ENCODE assay signal across 1 cellular context in the genomic region with DNA sequence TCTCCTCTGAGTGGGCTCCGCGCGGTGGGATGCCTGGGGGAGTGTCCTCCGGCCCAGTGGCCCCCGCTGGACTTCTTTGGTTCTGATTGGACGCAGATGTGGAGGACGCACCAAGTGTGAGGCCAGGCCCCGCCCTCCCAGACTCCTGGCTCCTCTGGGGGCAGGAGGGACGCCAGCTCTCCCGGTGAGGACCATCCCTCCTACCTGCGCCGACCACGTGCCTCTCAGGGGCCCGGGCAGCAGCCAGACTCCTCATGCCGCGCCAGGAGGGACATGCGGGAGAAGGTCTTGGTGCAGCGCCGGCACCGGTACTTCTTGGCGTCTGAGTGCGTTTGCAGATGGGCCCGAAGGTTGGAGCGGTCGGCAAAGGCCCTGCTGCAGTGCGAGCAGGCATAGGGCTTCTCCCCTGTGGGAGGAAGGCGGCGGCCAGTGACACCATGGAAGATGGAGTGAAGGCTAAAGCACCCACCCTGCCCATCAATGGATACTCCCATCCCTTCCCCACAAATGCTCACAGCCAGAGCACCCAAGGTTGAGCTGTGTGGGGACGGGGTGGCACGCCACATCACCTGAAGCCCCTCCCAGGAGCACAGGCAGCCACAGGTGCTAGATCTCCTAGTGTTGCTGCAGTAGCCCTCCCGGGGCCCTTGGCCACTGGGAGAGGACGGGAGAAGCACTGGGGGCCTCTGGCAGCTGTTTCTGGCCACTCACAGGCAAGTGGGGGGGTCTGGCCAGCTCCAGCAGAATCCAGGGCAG.
TF ChIP-seq lines count a peak whose summit lies in the region.

No MANE protein-coding gene starts in this region.

TF ChIP-seq in H1, 55 proteins besides CTCF, POLR2A, EP300 and RAD21:
- TF ChIP-seq SIN3A (conservative IDR thresholded peaks at IDR 0.05 in 1 of 2, IDR thresholded peaks at IDR 0.05 in 1 of 2; ENCODE audit: low read depth in 1 of 2, low read length in 2 of 2) (no peak), TBP (IDR thresholded peaks at IDR 0.05; ENCODE audit: low read depth, low read length) (no peak), ASH2L (IDR thresholded peaks at IDR 0.05; ENCODE audit: low read length) (no peak), CTBP2 (IDR thresholded peaks at IDR 0.05; ENCODE audit: borderline replicate concordance, insufficient read depth, insufficient read length, low read length) (no peak), CHD1 (IDR thresholded peaks at IDR 0.05; ENCODE audit: low read depth, low read length) (no peak), SRF (IDR thresholded peaks at IDR 0.05; ENCODE audit: low read depth, low read length) (no peak), TAF7 (optimal IDR thresholded peaks at IDR 0.05; ENCODE audit: borderline replicate concordance, low read depth, low read length) (no peak), EZH2 (IDR thresholded peaks at IDR 0.05; ENCODE audit: low read depth, low read length, severe bottlenecking) (no peak), EGR1 (IDR thresholded peaks at IDR 0.05; ENCODE audit: borderline replicate concordance, low read depth, low read length) (no peak), CHD2 (IDR thresholded peaks at IDR 0.05; ENCODE audit: low read length) (no peak), RNF2 (IDR thresholded peaks at IDR 0.05; ENCODE audit: borderline replicate concordance, low read depth, low read length, missing control alignments, poor library complexity, severe bottlenecking) (no peak), SP4 (IDR thresholded peaks at IDR 0.05; ENCODE audit: low read length) (no peak), TCF12 (IDR thresholded peaks at IDR 0.05; ENCODE audit: low read depth, low read length) (no peak), RFX5 (IDR thresholded peaks at IDR 0.05; ENCODE audit: borderline replicate concordance, low read depth, low read length) (no peak), CBX8 (IDR thresholded peaks at IDR 0.05; ENCODE audit: borderline replicate concordance, low read depth, low read length) (no peak), GTF2F1 (IDR thresholded peaks at IDR 0.05; ENCODE audit: borderline replicate concordance, low read depth, low read length) (no peak)
- TF ChIP-seq, protein P1, sequence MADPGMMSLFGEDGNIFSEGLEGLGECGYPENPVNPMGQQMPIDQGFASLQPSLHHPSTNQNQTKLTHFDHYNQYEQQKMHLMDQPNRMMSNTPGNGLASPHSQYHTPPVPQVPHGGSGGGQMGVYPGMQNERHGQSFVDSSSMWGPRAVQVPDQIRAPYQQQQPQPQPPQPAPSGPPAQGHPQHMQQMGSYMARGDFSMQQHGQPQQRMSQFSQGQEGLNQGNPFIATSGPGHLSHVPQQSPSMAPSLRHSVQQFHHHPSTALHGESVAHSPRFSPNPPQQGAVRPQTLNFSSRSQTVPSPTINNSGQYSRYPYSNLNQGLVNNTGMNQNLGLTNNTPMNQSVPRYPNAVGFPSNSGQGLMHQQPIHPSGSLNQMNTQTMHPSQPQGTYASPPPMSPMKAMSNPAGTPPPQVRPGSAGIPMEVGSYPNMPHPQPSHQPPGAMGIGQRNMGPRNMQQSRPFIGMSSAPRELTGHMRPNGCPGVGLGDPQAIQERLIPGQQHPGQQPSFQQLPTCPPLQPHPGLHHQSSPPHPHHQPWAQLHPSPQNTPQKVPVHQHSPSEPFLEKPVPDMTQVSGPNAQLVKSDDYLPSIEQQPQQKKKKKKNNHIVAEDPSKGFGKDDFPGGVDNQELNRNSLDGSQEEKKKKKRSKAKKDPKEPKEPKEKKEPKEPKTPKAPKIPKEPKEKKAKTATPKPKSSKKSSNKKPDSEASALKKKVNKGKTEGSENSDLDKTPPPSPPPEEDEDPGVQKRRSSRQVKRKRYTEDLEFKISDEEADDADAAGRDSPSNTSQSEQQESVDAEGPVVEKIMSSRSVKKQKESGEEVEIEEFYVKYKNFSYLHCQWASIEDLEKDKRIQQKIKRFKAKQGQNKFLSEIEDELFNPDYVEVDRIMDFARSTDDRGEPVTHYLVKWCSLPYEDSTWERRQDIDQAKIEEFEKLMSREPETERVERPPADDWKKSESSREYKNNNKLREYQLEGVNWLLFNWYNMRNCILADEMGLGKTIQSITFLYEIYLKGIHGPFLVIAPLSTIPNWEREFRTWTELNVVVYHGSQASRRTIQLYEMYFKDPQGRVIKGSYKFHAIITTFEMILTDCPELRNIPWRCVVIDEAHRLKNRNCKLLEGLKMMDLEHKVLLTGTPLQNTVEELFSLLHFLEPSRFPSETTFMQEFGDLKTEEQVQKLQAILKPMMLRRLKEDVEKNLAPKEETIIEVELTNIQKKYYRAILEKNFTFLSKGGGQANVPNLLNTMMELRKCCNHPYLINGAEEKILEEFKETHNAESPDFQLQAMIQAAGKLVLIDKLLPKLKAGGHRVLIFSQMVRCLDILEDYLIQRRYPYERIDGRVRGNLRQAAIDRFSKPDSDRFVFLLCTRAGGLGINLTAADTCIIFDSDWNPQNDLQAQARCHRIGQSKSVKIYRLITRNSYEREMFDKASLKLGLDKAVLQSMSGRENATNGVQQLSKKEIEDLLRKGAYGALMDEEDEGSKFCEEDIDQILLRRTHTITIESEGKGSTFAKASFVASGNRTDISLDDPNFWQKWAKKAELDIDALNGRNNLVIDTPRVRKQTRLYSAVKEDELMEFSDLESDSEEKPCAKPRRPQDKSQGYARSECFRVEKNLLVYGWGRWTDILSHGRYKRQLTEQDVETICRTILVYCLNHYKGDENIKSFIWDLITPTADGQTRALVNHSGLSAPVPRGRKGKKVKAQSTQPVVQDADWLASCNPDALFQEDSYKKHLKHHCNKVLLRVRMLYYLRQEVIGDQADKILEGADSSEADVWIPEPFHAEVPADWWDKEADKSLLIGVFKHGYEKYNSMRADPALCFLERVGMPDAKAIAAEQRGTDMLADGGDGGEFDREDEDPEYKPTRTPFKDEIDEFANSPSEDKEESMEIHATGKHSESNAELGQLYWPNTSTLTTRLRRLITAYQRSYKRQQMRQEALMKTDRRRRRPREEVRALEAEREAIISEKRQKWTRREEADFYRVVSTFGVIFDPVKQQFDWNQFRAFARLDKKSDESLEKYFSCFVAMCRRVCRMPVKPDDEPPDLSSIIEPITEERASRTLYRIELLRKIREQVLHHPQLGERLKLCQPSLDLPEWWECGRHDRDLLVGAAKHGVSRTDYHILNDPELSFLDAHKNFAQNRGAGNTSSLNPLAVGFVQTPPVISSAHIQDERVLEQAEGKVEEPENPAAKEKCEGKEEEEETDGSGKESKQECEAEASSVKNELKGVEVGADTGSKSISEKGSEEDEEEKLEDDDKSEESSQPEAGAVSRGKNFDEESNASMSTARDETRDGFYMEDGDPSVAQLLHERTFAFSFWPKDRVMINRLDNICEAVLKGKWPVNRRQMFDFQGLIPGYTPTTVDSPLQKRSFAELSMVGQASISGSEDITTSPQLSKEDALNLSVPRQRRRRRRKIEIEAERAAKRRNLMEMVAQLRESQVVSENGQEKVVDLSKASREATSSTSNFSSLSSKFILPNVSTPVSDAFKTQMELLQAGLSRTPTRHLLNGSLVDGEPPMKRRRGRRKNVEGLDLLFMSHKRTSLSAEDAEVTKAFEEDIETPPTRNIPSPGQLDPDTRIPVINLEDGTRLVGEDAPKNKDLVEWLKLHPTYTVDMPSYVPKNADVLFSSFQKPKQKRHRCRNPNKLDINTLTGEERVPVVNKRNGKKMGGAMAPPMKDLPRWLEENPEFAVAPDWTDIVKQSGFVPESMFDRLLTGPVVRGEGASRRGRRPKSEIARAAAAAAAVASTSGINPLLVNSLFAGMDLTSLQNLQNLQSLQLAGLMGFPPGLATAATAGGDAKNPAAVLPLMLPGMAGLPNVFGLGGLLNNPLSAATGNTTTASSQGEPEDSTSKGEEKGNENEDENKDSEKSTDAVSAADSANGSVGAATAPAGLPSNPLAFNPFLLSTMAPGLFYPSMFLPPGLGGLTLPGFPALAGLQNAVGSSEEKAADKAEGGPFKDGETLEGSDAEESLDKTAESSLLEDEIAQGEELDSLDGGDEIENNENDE (IDR thresholded peaks at IDR 0.05; ENCODE audit: insufficient replicate concordance, low read length): no peak
